ENCODE assay signal across 17 cellular contexts in the genomic region with DNA sequence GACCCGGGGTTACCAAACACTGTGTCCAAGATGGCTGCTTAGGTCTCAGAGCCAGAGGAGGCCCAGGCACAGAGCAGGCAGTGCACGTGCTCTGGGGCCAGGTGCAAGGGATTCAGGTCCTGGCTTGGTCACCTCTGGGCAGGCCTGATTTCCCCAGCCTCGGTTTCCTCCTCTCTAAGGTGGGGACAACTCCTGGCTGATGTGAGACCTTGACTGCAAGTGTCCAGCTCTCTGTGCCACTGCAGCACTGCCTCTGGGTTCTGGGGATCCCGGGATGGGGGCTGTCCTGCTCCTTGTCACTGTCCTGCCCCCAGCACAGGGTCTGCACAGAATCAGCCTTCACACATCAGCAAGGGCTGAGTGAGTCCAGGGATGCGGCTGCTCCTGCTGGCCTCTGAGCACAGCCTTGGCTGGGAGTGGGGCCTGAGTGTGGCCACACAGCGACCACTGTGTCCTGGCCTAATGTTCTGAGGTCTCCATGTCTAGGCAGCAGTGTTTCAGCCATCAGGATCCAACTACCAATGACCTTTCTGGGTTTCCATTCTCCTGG.
DNase-seq lines count a peak whose midpoint lies in the region; ATAC-seq and TF ChIP-seq lines count a peak whose summit lies in the region.
"Had no signal": no experiment of that assay in that cellular context is flagged by ENCODE, and none has a peak within 500 bp of the region (broad histone marks: within the 10 kb centered on the region; RNA-seq: fewer than 3 reads in every experiment).

No MANE protein-coding gene starts in this region.

- TF ChIP-seq POLR2A in spleen (IDR thresholded peaks at IDR 0.05) = no peak

- H3K27me3 Mint-ChIP-seq in CD14-positive monocyte (ENCODE audit: low read depth in 3 of 3) = peaks cover 11 to 25% (median 15%) of the 10 kb centered on the region in 3 donors
- H3K27me3 Mint-ChIP-seq in chondrocyte (ENCODE audit: low read depth) = peaks cover 34% of the 10 kb centered on the region
- peaks cover 3% of the 10 kb centered on the region for H3K27me3 Mint-ChIP-seq in neural crest cell (ENCODE audit: low read depth)
- H3K27me3 Mint-ChIP-seq: CD4-positive, alpha-beta T cell had no signal

- 82 to 93% (median 87%) methylated on average over 4 to 6 of the region's 6 CpGs for WGBS in spleen, 5 donors

- no peak for ATAC-seq in HG02798 (IDR thresholded peaks at IDR 0.05; ENCODE audit: poor library complexity, unreplicated experiment)
- ATAC-seq: GM23338, HCT116 had no signal

- peaks cover 0 to 5% (median 4%) of the 10 kb centered on the region in 7 donors for H3K9me3 Mint-ChIP-seq in CD14-positive monocyte
- H3K9me3 Mint-ChIP-seq in chondrocyte (ENCODE audit: low read depth) = no peaks in the 10 kb centered on the region
- H3K9me3 Mint-ChIP-seq in neural crest cell = no peaks in the 10 kb centered on the region
- H3K9me3 Mint-ChIP-seq: CD4-positive, alpha-beta T cell; GM23338 had no signal

- no peaks in the 10 kb centered on the region for H3K4me1 Mint-ChIP-seq in CD14-positive monocyte
- no peaks in the 10 kb centered on the region for H3K4me1 Mint-ChIP-seq in chondrocyte (ENCODE audit: low read depth)
- H3K4me1 Mint-ChIP-seq in neural crest cell = peaks cover 6% of the 10 kb centered on the region
- H3K4me1 Mint-ChIP-seq: B cell, GM23338 had no signal

- H3K4me1 ChIP-seq in spleen = peaks cover 0 to 6% (median 0%) of the 10 kb centered on the region in 6 donors

- no peak overlapping the region for H3K27ac ChIP-seq in spleen

- H3K4me3 Mint-ChIP-seq in CD14-positive monocyte = no peak overlapping the region
- no peak overlapping the region for H3K4me3 Mint-ChIP-seq in chondrocyte (ENCODE audit: unreplicated experiment)
- H3K4me3 Mint-ChIP-seq in neural crest cell = no peak overlapping the region
- H3K4me3 Mint-ChIP-seq: B cell; CD4-positive, alpha-beta T cell; GM23338; HFFc6 had no signal

- intact Hi-C loops in CD14-positive monocyte (cut with micrococcal nuclease) = no loop called here
- intact Hi-C loops in spleen (cut with DNase I; ENCODE audit: low total_unique reads) = no loop called here

- DNase-seq in CD14-positive monocyte (ENCODE audit: low spot score) (peak; percentile 10), chondrocyte (ENCODE audit: low spot score) (peak; percentile 75), neural crest cell (ENCODE audit: low read depth, low spot score) (no peak), spleen (peak; percentile 63), NCI-H446 treated with DMSO at 0.1 percent for 48 hours (lab: John Stamatoyannopoulos, UW) (no peak), NCI-H1417 treated with DMSO at 0.1 percent for 48 hours (lab: John Stamatoyannopoulos, UW) (no peak), HUDEP-2 (lab: John Stamatoyannopoulos, UW; ENCODE audit: unreplicated experiment in 76 of 76) (no peak)
- DNase-seq: C1 segment of cervical spinal cord; Caco-2; CD4-positive, alpha-beta T cell; DMS79 treated with DMSO at 0.1 percent for 48 hours; GF-D8; HFFc6 had no signal

- H3K36me3 Mint-ChIP-seq in CD14-positive monocyte = no peaks in the 10 kb centered on the region
- no peaks in the 10 kb centered on the region for H3K36me3 Mint-ChIP-seq in chondrocyte (ENCODE audit: low read depth)
- H3K36me3 Mint-ChIP-seq in neural crest cell (ENCODE audit: low read depth) = no peaks in the 10 kb centered on the region

- no peaks in the 10 kb centered on the region for H3K36me3 ChIP-seq in spleen

- no peak overlapping the region for H3K27ac Mint-ChIP-seq in CD14-positive monocyte
- no peak overlapping the region for H3K27ac Mint-ChIP-seq in chondrocyte (ENCODE audit: unreplicated experiment)
- H3K27ac Mint-ChIP-seq in neural crest cell (ENCODE audit: unreplicated experiment) = peak overlapping the region; percentile 50
- H3K27ac Mint-ChIP-seq: B cell; CD4-positive, alpha-beta T cell; GM23338; HFFc6 had no signal

- peaks cover 0 to 5% (median 0%) of the 10 kb centered on the region in 7 donors for H3K27me3 ChIP-seq in spleen (replicated peaks in 1 of 7)

- no peak overlapping the region for H3K4me3 ChIP-seq in spleen
- H3K4me3 ChIP-seq: GM23338 had no signal

- peaks cover 0 to 3% (median 0%) of the 10 kb centered on the region in 8 donors for H3K9me3 ChIP-seq in spleen
- H3K9me3 ChIP-seq: Caco-2 had no signal

- TF ChIP-seq CTCF in CD14-positive monocyte (IDR thresholded peaks at IDR 0.05) = no peak
- TF ChIP-seq CTCF in chondrocyte (IDR thresholded peaks at IDR 0.05) = no peak
- TF ChIP-seq CTCF in neural crest cell (conservative IDR thresholded peaks at IDR 0.05) = no peak
- no peak for TF ChIP-seq CTCF in spleen (IDR thresholded peaks at IDR 0.05 in 8 of 11, conservative IDR thresholded peaks at IDR 0.05 in 3 of 11)

Comparison
In these comparisons a context has a peak if more than half of its experiments do, and no peak if none do; other contexts are left out.
1. DNase-seq: peak in CD14-positive monocyte (single experiment), chondrocyte (single experiment) and spleen (single experiment); none in neural crest cell (single experiment), NCI-H446 treated with DMSO at 0.1 percent for 48 hours (single experiment), NCI-H1417 treated with DMSO at 0.1 percent for 48 hours (single experiment) and HUDEP-2 (0 of 76).